In genomic region chr20:53852691-53853450, GRCh38 we compare ENCODE assay signal across 18 cellular contexts.
DNase-seq lines count a peak whose midpoint lies in the region; ATAC-seq and TF ChIP-seq lines count a peak whose summit lies in the region.
"Had no signal": no experiment of that assay in that cellular context is flagged by ENCODE, and none has a peak within 500 bp of the region (broad histone marks: within the 10 kb centered on the region; RNA-seq: fewer than 3 reads in every experiment).

No MANE protein-coding gene starts in this region.

- no peak overlapping the region for H2BK120ac ChIP-seq in mesendoderm (ENCODE audit: low read depth, low read length)

- H2BK15ac ChIP-seq in mesendoderm (replicated peaks; ENCODE audit: low read depth), result no peak overlapping the region

- peaks cover 65% of the 10 kb centered on the region for H3K4me1 Mint-ChIP-seq in dendritic cell treated with granulocyte-macrophage colony-stimulating factor and Interleukin-4, amounts not matched to agents 40 ng/mL and 50 ng/mL, for 4 days (ENCODE audit: low read depth)
- peaks cover 5% of the 10 kb centered on the region for H3K4me1 Mint-ChIP-seq in stimulated activated effector memory CD8-positive, alpha-beta T cell treated with anti-CD3 and anti-CD28 coated beads, Interleukin-12 subunit alpha, Interleukin-12 subunit beta, amount 100 ng/mL, for 72 hours
- H3K4me1 Mint-ChIP-seq in endodermal cell, result peaks cover 14% of the 10 kb centered on the region

- H3K9me3 Mint-ChIP-seq in dendritic cell treated with granulocyte-macrophage colony-stimulating factor and Interleukin-4, amounts not matched to agents 40 ng/mL and 50 ng/mL, for 4 days, result no peaks in the 10 kb centered on the region
- no peaks in the 10 kb centered on the region for H3K9me3 Mint-ChIP-seq in stimulated activated effector memory CD8-positive, alpha-beta T cell treated with anti-CD3 and anti-CD28 coated beads, Interleukin-12 subunit alpha, Interleukin-12 subunit beta, amount 100 ng/mL, for 72 hours
- H3K9me3 Mint-ChIP-seq in endodermal cell, result peaks cover 9% of the 10 kb centered on the region

- H3K27me3 ChIP-seq in endodermal cell (ENCODE audit: control insufficient read depth, insufficient read depth, low read length, poor library complexity, severe bottlenecking) (no peaks in the 10 kb centered on the region), mesendoderm (ENCODE audit: insufficient read depth, low read length, poor library complexity) (no peaks in the 10 kb centered on the region)

- H3K56ac ChIP-seq in mesendoderm (ENCODE audit: low read length), result no peak overlapping the region

- peak; percentile 59 for DNase-seq in NCI-H2171 treated with DMSO at 0.1 percent for 48 hours (lab: John Stamatoyannopoulos, UW)
- DNase-seq in NCI-H2171 (lab: John Stamatoyannopoulos, UW), result no peak
- peak; percentile 57 to 89 for DNase-seq in NCI-H524 (lab: John Stamatoyannopoulos, UW)
- DNase-seq in stimulated activated effector memory CD8-positive, alpha-beta T cell treated with anti-CD3 and anti-CD28 coated beads, Interleukin-12 subunit alpha, Interleukin-12 subunit beta, amount 100 ng/mL, for 72 hours (ENCODE audit: low spot score in 2 of 2), result no peak
- DNase-seq in endodermal cell, result no peak
- DNase-seq in mesendoderm, result no peak
- no peak for DNase-seq in GM20000 (ENCODE audit: low spot score)
- DNase-seq: C1 segment of cervical spinal cord, DMS79 treated with DMSO at 0.1 percent for 48 hours, KBM-7, NCI-H1048, NCI-H146, NCI-H446, NCI-H774, SHP77 had no signal

- intact Hi-C loops in dendritic cell treated with granulocyte-macrophage colony-stimulating factor and Interleukin-4, amounts not matched to agents 40 ng/mL and 50 ng/mL, for 4 days (cut with micrococcal nuclease), result loop anchor here (10.0 kb wide), 1 partner anchor 278 kb away; no protein-coding TSS in a partner anchor

- H3K4ac ChIP-seq in mesendoderm (ENCODE audit: low read depth, low read length), result no peak overlapping the region

- no peaks in the 10 kb centered on the region for H3K36me3 ChIP-seq in endodermal cell (ENCODE audit: control insufficient read depth, insufficient read depth, low read length)
- H3K36me3 ChIP-seq in mesendoderm (ENCODE audit: control insufficient read depth, insufficient read depth, low read length), result no peaks in the 10 kb centered on the region

- no peaks in the 10 kb centered on the region for H3K79me1 ChIP-seq in mesendoderm (ENCODE audit: low read length)

- H4K5ac ChIP-seq in mesendoderm (ENCODE audit: low read length), result no peak overlapping the region

- H3K36me3 Mint-ChIP-seq in dendritic cell treated with granulocyte-macrophage colony-stimulating factor and Interleukin-4, amounts not matched to agents 40 ng/mL and 50 ng/mL, for 4 days (ENCODE audit: low read depth), result no peaks in the 10 kb centered on the region
- H3K36me3 Mint-ChIP-seq in stimulated activated effector memory CD8-positive, alpha-beta T cell treated with anti-CD3 and anti-CD28 coated beads, Interleukin-12 subunit alpha, Interleukin-12 subunit beta, amount 100 ng/mL, for 72 hours, result no peaks in the 10 kb centered on the region
- no peaks in the 10 kb centered on the region for H3K36me3 Mint-ChIP-seq in endodermal cell (ENCODE audit: low read depth)

- H2AK5ac ChIP-seq in mesendoderm (ENCODE audit: low read length), result no peak overlapping the region

- WGBS in endodermal cell (ENCODE audit: insufficient coverage in 1 of 2, insufficient read length in 1 of 2), 2 experiments, result 86 to 91% methylated on average over 1 to 9 of the region's 9 CpGs
- WGBS in mesendoderm (ENCODE audit: extremely low coverage, insufficient coverage, low lambda C conversion rate), result no CpG with 5 or more reads among the region's 9 CpGs

- no peak overlapping the region for H3K4me2 ChIP-seq in mesendoderm (ENCODE audit: low read length)
- H3K4me2 ChIP-seq: GM23338 had no signal

- no peaks in the 10 kb centered on the region for H3K27me3 Mint-ChIP-seq in dendritic cell treated with granulocyte-macrophage colony-stimulating factor and Interleukin-4, amounts not matched to agents 40 ng/mL and 50 ng/mL, for 4 days
- no peaks in the 10 kb centered on the region for H3K27me3 Mint-ChIP-seq in endodermal cell (ENCODE audit: insufficient read depth)

- ATAC-seq in stimulated activated effector memory CD8-positive, alpha-beta T cell treated with anti-CD3 and anti-CD28 coated beads, Interleukin-12 subunit alpha, Interleukin-12 subunit beta, amount 100 ng/mL, for 72 hours, result no peak
- ATAC-seq: GM23338 had no signal

- H3K4me3 Mint-ChIP-seq in dendritic cell treated with granulocyte-macrophage colony-stimulating factor and Interleukin-4, amounts not matched to agents 40 ng/mL and 50 ng/mL, for 4 days, result no peak overlapping the region
- H3K4me3 Mint-ChIP-seq in stimulated activated effector memory CD8-positive, alpha-beta T cell treated with anti-CD3 and anti-CD28 coated beads, Interleukin-12 subunit alpha, Interleukin-12 subunit beta, amount 100 ng/mL, for 72 hours, result no peak overlapping the region
- no peak overlapping the region for H3K4me3 Mint-ChIP-seq in endodermal cell
- H3K4me3 Mint-ChIP-seq: GM23338 had no signal

- no peak overlapping the region for H2BK5ac ChIP-seq in mesendoderm (ENCODE audit: low read length)

- H3K9me3 ChIP-seq in endodermal cell (ENCODE audit: control insufficient read depth, low read length), result no peaks in the 10 kb centered on the region

- H3K9ac ChIP-seq in endodermal cell (ENCODE audit: extremely low read depth, low read length, poor library complexity, severe bottlenecking) (no peak overlapping the region), mesendoderm (ENCODE audit: low read length) (no peak overlapping the region)

- no peak overlapping the region for H4K8ac ChIP-seq in mesendoderm (ENCODE audit: low read depth, low read length)

- no peak overlapping the region for H3K23ac ChIP-seq in mesendoderm (ENCODE audit: low read length)

- no peak for TF ChIP-seq CTCF in endodermal cell (conservative IDR thresholded peaks at IDR 0.05)
- TF ChIP-seq CTCF in GM20000 (IDR thresholded peaks at IDR 0.05; ENCODE audit: extremely low read depth, missing control alignments), result no peak

- H3K27ac Mint-ChIP-seq in dendritic cell treated with granulocyte-macrophage colony-stimulating factor and Interleukin-4, amounts not matched to agents 40 ng/mL and 50 ng/mL, for 4 days, result peak overlapping the region; percentile 68
- H3K27ac Mint-ChIP-seq in stimulated activated effector memory CD8-positive, alpha-beta T cell treated with anti-CD3 and anti-CD28 coated beads, Interleukin-12 subunit alpha, Interleukin-12 subunit beta, amount 100 ng/mL, for 72 hours, result peak overlapping the region; percentile 43
- H3K27ac Mint-ChIP-seq in endodermal cell, result no peak overlapping the region
- H3K27ac Mint-ChIP-seq: GM23338 had no signal

- no peaks in the 10 kb centered on the region for H3K79me2 ChIP-seq in mesendoderm (ENCODE audit: control insufficient read depth, insufficient read depth, low read length)

- no peaks in the 10 kb centered on the region for H3K4me1 ChIP-seq in endodermal cell (ENCODE audit: control insufficient read depth, insufficient read depth, low read length)
- H3K4me1 ChIP-seq in mesendoderm (ENCODE audit: control insufficient read depth, low read depth, low read length), result no peaks in the 10 kb centered on the region

- H3K27ac ChIP-seq in endodermal cell (ENCODE audit: low read depth, low read length) (no peak overlapping the region), mesendoderm (ENCODE audit: low read depth, low read length) (no peak overlapping the region)
- H3K27ac ChIP-seq: HL-60 had no signal

- H3K4me3 ChIP-seq in endodermal cell (ENCODE audit: low read length), result no peak overlapping the region
- no peak overlapping the region for H3K4me3 ChIP-seq in mesendoderm (ENCODE audit: low read length)
- H3K4me3 ChIP-seq: GM23338 had no signal

- no peak overlapping the region for H3K18ac ChIP-seq in mesendoderm (ENCODE audit: low read length)

Comparison
In these comparisons a context has a peak if more than half of its experiments do, and no peak if none do; other contexts are left out.
1. DNase-seq: peak in NCI-H2171 treated with DMSO at 0.1 percent for 48 hours (single experiment) and NCI-H524 (2 of 2); none in NCI-H2171 (single experiment), stimulated activated effector memory CD8-positive, alpha-beta T cell treated with anti-CD3 and anti-CD28 coated beads, Interleukin-12 subunit alpha, Interleukin-12 subunit beta, amount 100 ng/mL, for 72 hours (0 of 2), endodermal cell (single experiment), mesendoderm (single experiment) and GM20000 (single experiment).